Comparison of ENCODE assay signal across 26 cellular contexts in the genomic region with DNA sequence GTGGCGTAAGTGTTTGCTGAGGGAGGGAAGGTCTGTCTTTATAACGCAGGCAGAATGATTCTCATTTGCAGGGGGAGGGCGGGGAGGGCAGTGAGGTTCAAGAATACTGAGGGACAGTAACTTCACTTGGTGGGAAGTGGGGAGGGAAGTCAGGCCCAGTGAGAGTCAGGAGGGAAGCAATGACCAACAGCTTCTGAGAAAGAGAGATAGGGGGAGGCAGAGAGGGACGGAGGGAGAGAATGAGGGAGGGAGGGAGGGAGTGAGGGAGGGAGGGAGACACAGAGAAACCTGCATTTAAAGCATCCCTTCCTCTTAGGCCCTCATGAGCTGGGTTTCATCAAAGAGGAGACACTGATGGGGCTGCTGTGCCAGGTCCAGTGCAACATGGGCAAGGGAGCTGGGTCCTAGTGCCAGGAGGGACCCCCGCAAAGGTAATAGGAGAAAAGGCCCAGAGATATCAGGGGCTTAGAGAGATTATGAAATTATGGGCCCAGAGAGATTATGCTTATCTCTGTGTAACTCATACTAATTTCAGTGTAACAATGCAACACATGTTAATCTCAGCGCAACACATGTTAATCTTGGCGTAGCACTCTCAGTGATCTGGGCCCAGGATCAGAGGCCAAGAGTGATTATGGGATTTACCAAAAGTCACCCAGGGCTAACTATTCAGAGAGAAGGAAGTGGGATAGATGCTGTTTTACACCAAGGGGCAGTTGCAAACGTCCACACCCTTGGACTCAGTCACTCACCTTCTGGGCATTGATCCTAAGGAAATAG.
"Had no signal": no experiment of that assay in that cellular context is flagged by ENCODE, and none has a peak within 500 bp of the region (broad histone marks: within the 10 kb centered on the region; RNA-seq: fewer than 3 reads in every experiment).

No MANE protein-coding gene starts in this region.

- H3K36me3 Mint-ChIP-seq: stimulated activated effector memory CD8-positive, alpha-beta T cell treated with anti-CD3 and anti-CD28 coated beads, Interleukin-12 subunit alpha, Interleukin-12 subunit beta, amount 100 ng/mL, for 72 hours had no signal

- H3K9me3 ChIP-seq: body of pancreas, pancreas, suprapubic skin, tibial nerve had no signal

- H3K9me3 Mint-ChIP-seq: activated naive CD8-positive, alpha-beta T cell treated with anti-CD3 and anti-CD28 coated beads, Interleukin-2, amount 50 U/mL, for 24 hours; activated T-helper 1 cell treated with anti-CD3 and anti-CD28 coated beads, Interleukin-12 subunit alpha, Interleukin-12 subunit beta, Interleukin-2, Interleukin-4 antibody, amounts not matched to agents 30 ng/mL and 10 ng/mL and 1 ng/mL, durations not matched to agents 14 hours and 24 hours and 36 hours; dendritic cell treated with granulocyte-macrophage colony-stimulating factor and Interleukin-4, amounts not matched to agents 40 ng/mL and 50 ng/mL, for 4 days; nephron; stimulated activated effector memory CD8-positive, alpha-beta T cell treated with anti-CD3 and anti-CD28 coated beads, Interleukin-12 subunit alpha, Interleukin-12 subunit beta, amount 100 ng/mL, for 72 hours; stimulated activated naive CD8-positive, alpha-beta T cell treated with anti-CD3 and anti-CD28 coated beads, Interleukin-15, amount 100 ng/mL, for 72 hours; T-helper 1 cell treated with Interleukin-12 subunit alpha and Interleukin-12 subunit beta and Interleukin-4 antibody, amounts not matched to agents 30 μg/mL and 1 μg/mL, for 36 hours had no signal

- H3K4me2 ChIP-seq: hepatocyte had no signal

- H3K36me3 ChIP-seq: cardiac muscle cell, pancreas, suprapubic skin, tibial nerve had no signal

- H3K27me3 ChIP-seq: body of pancreas, cardiac muscle cell, foreskin keratinocyte, pancreas, suprapubic skin, tibial nerve had no signal

- ATAC-seq: activated CD8-positive, alpha-beta T cell treated with anti-CD3 and anti-CD28 coated beads, Interleukin-2, amount 10 ng/mL, durations not matched to agents 7 days and 5 days; activated naive CD8-positive, alpha-beta T cell treated with anti-CD3 and anti-CD28 coated beads, Interleukin-2, amount 50 U/mL, for 24 hours; body of pancreas; foreskin keratinocyte; pancreas; sciatic nerve; stimulated activated effector memory CD8-positive, alpha-beta T cell treated with anti-CD3 and anti-CD28 coated beads, Interleukin-12 subunit alpha, Interleukin-12 subunit beta, amount 100 ng/mL, for 72 hours; stimulated activated naive CD8-positive, alpha-beta T cell treated with anti-CD3 and anti-CD28 coated beads, Interleukin-15, amount 100 ng/mL, for 72 hours had no signal

- H2AFZ ChIP-seq: hepatocyte had no signal

- H3K4me1 ChIP-seq: body of pancreas, foreskin keratinocyte, pancreas, suprapubic skin, tibial nerve had no signal

- H3K27ac Mint-ChIP-seq: activated CD8-positive, alpha-beta T cell treated with anti-CD3 and anti-CD28 coated beads, Interleukin-2, amount 10 ng/mL, durations not matched to agents 7 days and 5 days; activated naive CD8-positive, alpha-beta T cell treated with anti-CD3 and anti-CD28 coated beads, Interleukin-2, amount 50 U/mL, for 24 hours; activated T-helper 1 cell treated with anti-CD3 and anti-CD28 coated beads, Interleukin-12 subunit alpha, Interleukin-12 subunit beta, Interleukin-2, Interleukin-4 antibody, amounts not matched to agents 30 ng/mL and 10 ng/mL and 1 ng/mL, durations not matched to agents 14 hours and 24 hours and 36 hours; nephron; stimulated activated effector memory CD8-positive, alpha-beta T cell treated with anti-CD3 and anti-CD28 coated beads, Interleukin-12 subunit alpha, Interleukin-12 subunit beta, amount 100 ng/mL, for 72 hours; stimulated activated naive CD8-positive, alpha-beta T cell treated with anti-CD3 and anti-CD28 coated beads, Interleukin-15, amount 100 ng/mL, for 72 hours; T-helper 1 cell treated with Interleukin-12 subunit alpha and Interleukin-12 subunit beta and Interleukin-4 antibody, amounts not matched to agents 30 μg/mL and 1 μg/mL, for 36 hours had no signal

- H3K4me3 Mint-ChIP-seq: activated CD8-positive, alpha-beta T cell treated with anti-CD3 and anti-CD28 coated beads, Interleukin-2, amount 10 ng/mL, durations not matched to agents 7 days and 5 days; activated naive CD8-positive, alpha-beta T cell treated with anti-CD3 and anti-CD28 coated beads, Interleukin-2, amount 50 U/mL, for 24 hours; activated T-helper 1 cell treated with anti-CD3 and anti-CD28 coated beads, Interleukin-12 subunit alpha, Interleukin-12 subunit beta, Interleukin-2, Interleukin-4 antibody, amounts not matched to agents 30 ng/mL and 10 ng/mL and 1 ng/mL, durations not matched to agents 14 hours and 24 hours and 36 hours; dendritic cell treated with granulocyte-macrophage colony-stimulating factor and Interleukin-4, amounts not matched to agents 40 ng/mL and 50 ng/mL, for 4 days; nephron; stimulated activated effector memory CD8-positive, alpha-beta T cell treated with anti-CD3 and anti-CD28 coated beads, Interleukin-12 subunit alpha, Interleukin-12 subunit beta, amount 100 ng/mL, for 72 hours; stimulated activated naive CD8-positive, alpha-beta T cell treated with anti-CD3 and anti-CD28 coated beads, Interleukin-15, amount 100 ng/mL, for 72 hours; T-helper 1 cell treated with Interleukin-12 subunit alpha and Interleukin-12 subunit beta and Interleukin-4 antibody, amounts not matched to agents 30 μg/mL and 1 μg/mL, for 36 hours had no signal

- H3K79me2 ChIP-seq: hepatocyte had no signal

- H3K27ac ChIP-seq: body of pancreas, cardiac muscle cell, foreskin keratinocyte, hepatocyte, pancreas, suprapubic skin, tibial nerve, VCaP had no signal

- H3K4me1 Mint-ChIP-seq: activated naive CD8-positive, alpha-beta T cell treated with anti-CD3 and anti-CD28 coated beads, Interleukin-2, amount 50 U/mL, for 24 hours; stimulated activated effector memory CD8-positive, alpha-beta T cell treated with anti-CD3 and anti-CD28 coated beads, Interleukin-12 subunit alpha, Interleukin-12 subunit beta, amount 100 ng/mL, for 72 hours; stimulated activated naive CD8-positive, alpha-beta T cell treated with anti-CD3 and anti-CD28 coated beads, Interleukin-15, amount 100 ng/mL, for 72 hours had no signal

- H3K27me3 Mint-ChIP-seq: activated naive CD8-positive, alpha-beta T cell treated with anti-CD3 and anti-CD28 coated beads, Interleukin-2, amount 50 U/mL, for 24 hours; dendritic cell treated with granulocyte-macrophage colony-stimulating factor and Interleukin-4, amounts not matched to agents 40 ng/mL and 50 ng/mL, for 4 days had no signal

- H3K4me3 ChIP-seq: body of pancreas, cardiac muscle cell, hepatocyte, pancreas, suprapubic skin, tibial nerve had no signal

- DNase-seq: activated CD4-positive, alpha-beta T cell treated with anti-CD3 and anti-CD28 coated beads for 1 hour; activated CD4-positive, alpha-beta T cell treated with anti-CD3 and anti-CD28 coated beads, Interleukin-2, amount 50 U/mL, for 1 hour; activated CD8-positive, alpha-beta T cell treated with anti-CD3 and anti-CD28 coated beads, Interleukin-2, amount 10 ng/mL, durations not matched to agents 7 days and 5 days; activated gamma-delta T cell; activated naive CD4-positive, alpha-beta T cell treated with anti-CD3 and anti-CD28 coated beads, Interleukin-2, amount 50 U/mL, for 16 hours; activated naive CD8-positive, alpha-beta T cell treated with anti-CD3 and anti-CD28 coated beads, Interleukin-2, amount 50 U/mL, for 24 hours; anterior cingulate cortex; body of pancreas; effector CD4-positive, alpha-beta T cell; foreskin keratinocyte; kidney glomerular epithelial cell; pancreas; small intestine; stimulated activated CD4-positive, alpha-beta T cell treated with anti-CD3 and anti-CD28 coated beads, Interleukin-2, amount 100 ng/mL, for 24 hours; stimulated activated naive CD8-positive, alpha-beta T cell treated with anti-CD3 and anti-CD28 coated beads, Interleukin-15, amount 100 ng/mL, for 72 hours had no signal
